Comparison of ENCODE assay signal across 19 cellular contexts in the genomic region with DNA sequence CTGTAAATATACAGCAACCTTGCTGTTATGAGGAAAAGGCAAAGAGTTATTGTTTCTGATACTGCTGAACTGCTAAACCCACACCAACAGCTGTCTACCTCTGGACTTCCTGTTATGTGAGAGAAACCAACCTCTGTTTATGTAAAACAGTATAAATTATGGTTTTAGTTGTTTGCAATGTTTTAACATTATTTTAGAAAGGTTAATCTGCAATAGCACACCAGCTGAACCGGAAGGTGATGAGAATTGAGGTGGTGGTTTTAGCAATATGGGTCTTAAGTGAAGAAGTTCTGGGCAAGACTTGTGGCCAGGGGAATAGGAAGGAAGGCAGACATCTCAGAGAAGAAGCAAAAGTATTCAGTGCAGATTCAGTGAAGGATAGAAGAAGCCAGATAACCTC.
DNase-seq lines count a peak whose midpoint lies in the region; ATAC-seq, FAIRE-seq and TF ChIP-seq lines count a peak whose summit lies in the region.
"Had no signal": no experiment of that assay in that cellular context is flagged by ENCODE, and none has a peak within 500 bp of the region (broad histone marks: within the 10 kb centered on the region; RNA-seq: fewer than 3 reads in every experiment).

No MANE protein-coding gene starts in this region.

- no peak overlapping the region for H3K27ac ChIP-seq in kidney (ENCODE audit: low read depth in 2 of 2, low read length in 2 of 2)
- H3K27ac ChIP-seq: parathyroid adenoma, Peyer's patch had no signal

- ATAC-seq in GM18508 (IDR thresholded peaks at IDR 0.05; ENCODE audit: insufficient read depth, unreplicated experiment) (peak; percentile 52), GM19455 (IDR thresholded peaks at IDR 0.05; ENCODE audit: unreplicated experiment) (peak; percentile 81), HG02885 (IDR thresholded peaks at IDR 0.05; ENCODE audit: poor library complexity, unreplicated experiment) (peak; percentile 62), T-helper 17 cell (peak; percentile 80), HG02970 (IDR thresholded peaks at IDR 0.05; ENCODE audit: low FRiP score, unreplicated experiment) (no peak)
- ATAC-seq: activated naive CD4-positive, alpha-beta T cell treated with anti-CD3 and anti-CD28 coated beads, Interleukin-2, amount 50 U/mL, for 72 hours; esophagus mucosa; stimulated activated memory B cell treated with anti-CD40 and anti-IgM and Interleukin-4, amounts not matched to agents 10 μg/mL and 1 μg/mL and 100 μg/mL, for 72 hours had no signal

- intact Hi-C loops in posterior cingulate gyrus (cut with DNase I) = no loop called here
- intact Hi-C loops in kidney (cut with DNase I) = no loop called here

- peaks cover 0 to 4% of the 10 kb centered on the region in 2 donors for H3K4me1 ChIP-seq in kidney (ENCODE audit: control insufficient read depth in 1 of 2, insufficient read depth in 1 of 2, low read depth in 1 of 2, low read length in 2 of 2)
- H3K4me1 ChIP-seq: parathyroid adenoma, Peyer's patch had no signal

- H3K4me1 Mint-ChIP-seq in T-helper 17 cell = peaks cover 14% of the 10 kb centered on the region
- H3K4me1 Mint-ChIP-seq: stimulated activated memory B cell treated with anti-CD40 and anti-IgM and Interleukin-4, amounts not matched to agents 10 μg/mL and 1 μg/mL and 100 μg/mL, for 72 hours had no signal

- no peak for FAIRE-seq in kidney (lab: Jason Lieb, UNC)

- no peaks in the 10 kb centered on the region for H3K9me3 ChIP-seq in T-helper 17 cell (ENCODE audit: control insufficient read depth, low read length, poor library complexity, severe bottlenecking)
- no peaks in the 10 kb centered on the region for H3K9me3 ChIP-seq in kidney (ENCODE audit: control insufficient read depth in 1 of 2, low read length in 2 of 2)
- H3K9me3 ChIP-seq: MG63, Peyer's patch had no signal

- H3K4me3 ChIP-seq in kidney (ENCODE audit: low read length in 2 of 2) = no peak overlapping the region
- H3K4me3 ChIP-seq: lung, MG63, Peyer's patch had no signal

- H3K36me3 ChIP-seq in kidney (ENCODE audit: control insufficient read depth in 1 of 2, insufficient read depth in 2 of 2, low read length in 2 of 2) = no peaks in the 10 kb centered on the region
- H3K36me3 ChIP-seq: MG63, Peyer's patch had no signal

- no peak overlapping the region for H3K27ac Mint-ChIP-seq in T-helper 17 cell
- H3K27ac Mint-ChIP-seq: activated CD4-positive, alpha-beta memory T cell treated with anti-CD3 and anti-CD28 coated beads for 36 hours; activated naive CD4-positive, alpha-beta T cell treated with anti-CD3 and anti-CD28 coated beads, Interleukin-2, amount 50 U/mL, for 72 hours; stimulated activated memory B cell treated with anti-CD40 and anti-IgM and Interleukin-4, amounts not matched to agents 10 μg/mL and 1 μg/mL and 100 μg/mL, for 72 hours; T-helper 1 cell treated with Interleukin-12 subunit alpha and Interleukin-12 subunit beta and Interleukin-4 antibody, amounts not matched to agents 30 μg/mL and 1 μg/mL, for 36 hours had no signal

- DNase-seq in T-helper 17 cell (no peak), posterior cingulate gyrus (no peak), kidney (no peak)
- no peak for DNase-seq in effector CD8-positive, alpha-beta T cell (lab: John Stamatoyannopoulos, UW)
- DNase-seq: activated CD4-positive, alpha-beta memory T cell treated with anti-CD3 and anti-CD28 coated beads for 36 hours; cerebellar nuclear complex; hippocampal formation; MG63; Peyer's patch had no signal

- H3K27me3 Mint-ChIP-seq in T-helper 17 cell = no peaks in the 10 kb centered on the region
- H3K27me3 Mint-ChIP-seq: activated CD4-positive, alpha-beta memory T cell treated with anti-CD3 and anti-CD28 coated beads for 36 hours; stimulated activated memory B cell treated with anti-CD40 and anti-IgM and Interleukin-4, amounts not matched to agents 10 μg/mL and 1 μg/mL and 100 μg/mL, for 72 hours had no signal

- TF ChIP-seq CTCF in kidney (IDR thresholded peaks at IDR 0.05; ENCODE audit: borderline replicate concordance, extremely low read depth, insufficient read depth) = no peak

- no peak overlapping the region for H3K4me3 Mint-ChIP-seq in T-helper 17 cell
- H3K4me3 Mint-ChIP-seq: activated CD4-positive, alpha-beta memory T cell treated with anti-CD3 and anti-CD28 coated beads for 36 hours; stimulated activated memory B cell treated with anti-CD40 and anti-IgM and Interleukin-4, amounts not matched to agents 10 μg/mL and 1 μg/mL and 100 μg/mL, for 72 hours; T-helper 1 cell treated with Interleukin-12 subunit alpha and Interleukin-12 subunit beta and Interleukin-4 antibody, amounts not matched to agents 30 μg/mL and 1 μg/mL, for 36 hours had no signal

- no peak overlapping the region for H3K9ac ChIP-seq in kidney (ENCODE audit: low read length in 2 of 2)
- H3K9ac ChIP-seq: parathyroid adenoma had no signal

- H3K36me3 Mint-ChIP-seq in T-helper 17 cell (ENCODE audit: low read depth) = no peaks in the 10 kb centered on the region
- H3K36me3 Mint-ChIP-seq: stimulated activated memory B cell treated with anti-CD40 and anti-IgM and Interleukin-4, amounts not matched to agents 10 μg/mL and 1 μg/mL and 100 μg/mL, for 72 hours had no signal
